20 cellular contexts compared by ENCODE assay signal in genomic region chr3:46985588-46985987, GRCh38. TPM values are rescaled to one million over a fixed set of nuclear protein-coding genes. Genes with fewer than 3 reads are reported as not detected.
DNase-seq lines count a peak whose midpoint lies in the region; ATAC-seq, FAIRE-seq and TF ChIP-seq lines count a peak whose summit lies in the region.
"Had no signal": no experiment of that assay in that cellular context is flagged by ENCODE, and none has a peak within 500 bp of the region (broad histone marks: within the 10 kb centered on the region; RNA-seq: fewer than 3 reads in every experiment).

No MANE protein-coding gene starts in this region.

- peaks cover 0 to 97% (median 59%) of the 10 kb centered on the region in 4 donors for H3K4me1 Mint-ChIP-seq in CD4-positive, CD25-positive, alpha-beta regulatory T cell
- no peaks in the 10 kb centered on the region for H3K4me1 Mint-ChIP-seq in chondrocyte (ENCODE audit: low read depth)

- peaks cover 94% of the 10 kb centered on the region for H3K4me1 ChIP-seq in CD4-positive, CD25-positive, alpha-beta regulatory T cell (ENCODE audit: control insufficient read depth, insufficient read depth, low read length, poor library complexity, severe bottlenecking)
- H3K4me1 ChIP-seq in DOHH2 (ENCODE audit: control insufficient read depth, low read length) (peaks cover 66% of the 10 kb centered on the region), neuronal stem cell (ENCODE audit: control insufficient read depth in 2 of 2, insufficient read depth in 1 of 2, low read depth in 1 of 2, low read length in 2 of 2) (peaks cover 4 to 6% of the 10 kb centered on the region in 2 donors)

- no CpG with 5 or more reads among the region's 5 CpGs for WGBS in neuronal stem cell (ENCODE audit: extremely low coverage in 2 of 2, insufficient read length in 2 of 2, insufficient replicate concordance in 1 of 2), 2 donors

- H2BK15ac ChIP-seq in neuronal stem cell (ENCODE audit: low read length), result peak overlapping the region; percentile 67

- H3K27me3 Mint-ChIP-seq in CD4-positive, CD25-positive, alpha-beta regulatory T cell, result no peaks in the 10 kb centered on the region
- no peaks in the 10 kb centered on the region for H3K27me3 Mint-ChIP-seq in chondrocyte (ENCODE audit: low read depth)

- no peaks in the 10 kb centered on the region for H3K27me3 ChIP-seq in CD4-positive, CD25-positive, alpha-beta regulatory T cell (ENCODE audit: control insufficient read depth, insufficient read depth, low read length)
- H3K27me3 ChIP-seq in DOHH2 (ENCODE audit: control insufficient read depth, low read length), result no peaks in the 10 kb centered on the region
- H3K27me3 ChIP-seq in neuronal stem cell (ENCODE audit: control insufficient read depth in 3 of 3, insufficient read depth in 3 of 3, low read depth in 1 of 3, low read length in 3 of 3), result peaks cover 0 to 4% (median 0%) of the 10 kb centered on the region in 3 experiments
- H3K27me3 ChIP-seq: ascending aorta, esophagus muscularis mucosa, tibial nerve had no signal

- H2BK120ac ChIP-seq in neuronal stem cell (ENCODE audit: low read depth, low read length), result no peak overlapping the region

- no peak overlapping the region for H2AFZ ChIP-seq in neuronal stem cell (ENCODE audit: low read length)

- 0 out of 2 replicates have a peak, but pooled peaks cover 2% of the 10 kb centered on the region for H3F3A ChIP-seq in DOHH2 (ENCODE audit: control insufficient read depth, insufficient read depth)

- H3K9me3 ChIP-seq in CD4-positive, CD25-positive, alpha-beta regulatory T cell (ENCODE audit: control insufficient read depth in 2 of 2, low read length in 2 of 2), result no peaks in the 10 kb centered on the region
- H3K9me3 ChIP-seq in DOHH2 (ENCODE audit: control insufficient read depth, insufficient read depth, low read length) (no peaks in the 10 kb centered on the region), neuronal stem cell (replicated peaks in 1 of 2; ENCODE audit: control insufficient read depth in 2 of 2, insufficient read depth in 1 of 2, low read depth in 1 of 2, low read length in 2 of 2) (no peaks in the 10 kb centered on the region)
- H3K9me3 ChIP-seq: ascending aorta, esophagus muscularis mucosa, tibial nerve had no signal

- H3K14ac ChIP-seq in neuronal stem cell (ENCODE audit: low read length), result peak overlapping the region; percentile 44

- 0 out of 2 replicates have a peak, but pooled peaks cover 7% of the 10 kb centered on the region for H4K20me1 ChIP-seq in DOHH2 (ENCODE audit: control insufficient read depth, insufficient read depth, low read depth, low read length)

- H3K4me3 ChIP-seq in CD4-positive, CD25-positive, alpha-beta regulatory T cell (ENCODE audit: low read depth, low read length), result no peak overlapping the region
- no peak overlapping the region for H3K4me3 ChIP-seq in DOHH2 (ENCODE audit: low read length)
- no peak overlapping the region for H3K4me3 ChIP-seq in neuronal stem cell (ENCODE audit: low read length in 2 of 2)
- H3K4me3 ChIP-seq: ascending aorta, coronary artery, esophagus muscularis mucosa, tibial nerve had no signal

- peak overlapping the region; percentile 41 for H3K18ac ChIP-seq in neuronal stem cell (ENCODE audit: low read length)

- H3K36me3 ChIP-seq in CD4-positive, CD25-positive, alpha-beta regulatory T cell (ENCODE audit: control insufficient read depth, insufficient read depth, low read length), result peaks cover 11% of the 10 kb centered on the region
- H3K36me3 ChIP-seq in DOHH2 (ENCODE audit: control insufficient read depth, low read length) (peaks cover 2% of the 10 kb centered on the region; the same call in 1 of the 2 replicates), neuronal stem cell (replicated peaks in 1 of 2; ENCODE audit: control insufficient read depth in 2 of 2, insufficient read depth in 2 of 2, low read length in 2 of 2) (peaks cover 0 to 2% of the 10 kb centered on the region in 2 donors)

- H3K36me3 Mint-ChIP-seq in CD4-positive, CD25-positive, alpha-beta regulatory T cell, result peaks cover 13% of the 10 kb centered on the region
- H3K36me3 Mint-ChIP-seq in chondrocyte (ENCODE audit: low read depth), result peaks cover 5% of the 10 kb centered on the region

- H4K91ac ChIP-seq in neuronal stem cell (ENCODE audit: low read depth, low read length, poor library complexity), result no peak overlapping the region

- no peak for TF ChIP-seq POLR2A in H54 (IDR thresholded peaks at IDR 0.05; ENCODE audit: low read depth, low read length)

- H3K79me2 ChIP-seq in DOHH2 (ENCODE audit: control insufficient read depth, low read length), result peaks cover 56% of the 10 kb centered on the region

- H3K27ac Mint-ChIP-seq in CD4-positive, CD25-positive, alpha-beta regulatory T cell, result peak overlapping the region; percentile 92 to 97 (median 95)
- H3K27ac Mint-ChIP-seq in chondrocyte (ENCODE audit: unreplicated experiment), result no peak overlapping the region

- H2BK12ac ChIP-seq in neuronal stem cell (ENCODE audit: low read length), result peak overlapping the region; percentile 4

- H2BK5ac ChIP-seq in neuronal stem cell (ENCODE audit: low read length), result no peak overlapping the region

- TF ChIP-seq CTCF in DOHH2 (IDR thresholded peaks at IDR 0.05; ENCODE audit: low read depth, low read length, poor library complexity, severe bottlenecking), result no peak
- no peak for TF ChIP-seq CTCF in chondrocyte (IDR thresholded peaks at IDR 0.05)

- no peaks in the 10 kb centered on the region for H3K9me3 Mint-ChIP-seq in CD4-positive, CD25-positive, alpha-beta regulatory T cell
- H3K9me3 Mint-ChIP-seq in chondrocyte (ENCODE audit: low read depth), result no peaks in the 10 kb centered on the region

- peak overlapping the region in 2 of 4 donors; percentile 85 to 91 for H3K4me3 Mint-ChIP-seq in CD4-positive, CD25-positive, alpha-beta regulatory T cell
- H3K4me3 Mint-ChIP-seq in chondrocyte (ENCODE audit: unreplicated experiment), result no peak overlapping the region

- peaks cover 2% of the 10 kb centered on the region for H3K79me1 ChIP-seq in neuronal stem cell (ENCODE audit: low read depth, low read length)

- ATAC-seq in CD4-positive, CD25-positive, alpha-beta regulatory T cell (ENCODE audit: low read depth in 2 of 2), result no peak
- ATAC-seq: SK-N-SH treated with all-trans-retinoic acid at 6 μM for 48 hours had no signal

- H3K23ac ChIP-seq in neuronal stem cell (ENCODE audit: low read depth, low read length, poor library complexity), result peak overlapping the region; percentile 85

- no peak overlapping the region for H3K4ac ChIP-seq in neuronal stem cell (ENCODE audit: low read length)

- no peak for FAIRE-seq in H54 (lab: Jason Lieb, UNC)

- no peak overlapping the region for H3K9ac ChIP-seq in neuronal stem cell (ENCODE audit: low read depth, low read length, poor library complexity)

- H4K8ac ChIP-seq in neuronal stem cell (ENCODE audit: low read depth, low read length), result no peak overlapping the region

- no peak overlapping the region for H2AK5ac ChIP-seq in neuronal stem cell (ENCODE audit: low read depth, low read length)

- H3K9me2 ChIP-seq in DOHH2 (replicated peaks; ENCODE audit: control insufficient read depth, low read length), result no peaks in the 10 kb centered on the region

- H3K27ac ChIP-seq in CD4-positive, CD25-positive, alpha-beta regulatory T cell (ENCODE audit: insufficient read depth, low read length, poor library complexity, severe bottlenecking), result peak overlapping the region; percentile 49
- H3K27ac ChIP-seq in DOHH2 (ENCODE audit: low read depth, low read length) (no peak overlapping the region), neuronal stem cell (replicated peaks; ENCODE audit: low read length) (no peak overlapping the region)
- H3K27ac ChIP-seq: ascending aorta, coronary artery, esophagus muscularis mucosa, tibial nerve had no signal

- no peak for DNase-seq in CD4-positive, CD25-positive, alpha-beta regulatory T cell
- DNase-seq in chondrocyte (ENCODE audit: low spot score) (peak; percentile 62), neuronal stem cell (ENCODE audit: low spot score) (no peak), MV-4-11 (lab: John Stamatoyannopoulos, UW) (no peak), NOMO-1 treated with dmso at 0.1 percent for 144 hours (lab: John Stamatoyannopoulos, UW; ENCODE audit: unreplicated experiment) (no peak), H54 (ENCODE audit: insufficient read length, low spot score) (no peak)
- DNase-seq in stimulated activated naive CD4-positive, alpha-beta T cell treated with Interleukin-2 at 50 U/mL for 16 hours (lab: John Stamatoyannopoulos, UW), result no peak
- DNase-seq: activated CD4-positive, alpha-beta T cell treated with anti-CD3 and anti-CD28 coated beads, Interleukin-2, amount 50 U/mL, for 48 hours; activated effector memory CD4-positive, alpha-beta T cell treated with Interleukin-2 at 50 U/mL for 16 hours; NCI-H2029; NCI-H524 treated with DMSO at 0.1 percent for 48 hours; occipital lobe; stimulated activated CD4-positive, alpha-beta T cell treated with anti-CD3 and anti-CD28 coated beads, Interleukin-4, amount 100 ng/mL, for 24 hours; stimulated activated CD8-positive, alpha-beta memory T cell treated with anti-CD3 and anti-CD28 coated beads, Interleukin-4, amount 100 ng/mL, for 48 hours had no signal

- H3K4me2 ChIP-seq in DOHH2 (ENCODE audit: low read length), result peak overlapping the region; percentile 61; the same call in 1 of the 2 replicates
- no peak overlapping the region for H3K4me2 ChIP-seq in neuronal stem cell (ENCODE audit: insufficient read depth, low read length, poor library complexity, severe bottlenecking)

RNA-seq across cellular contexts. Expression of gene NBEAL2, which starts 6.1 kb away (rescaled TPM):
- 429 TPM for total RNA-seq in CD4-positive, CD25-positive, alpha-beta regulatory T cell
- 10 to 100 TPM in 2 of 4 donors, 1 to 10 TPM in 2; 4.7 to 13.5 (median 8.6) TPM for polyA plus RNA-seq in CD4-positive, CD25-positive, alpha-beta regulatory T cell
- total RNA-seq in chondrocyte, result 15.9 to 18.1 TPM (median 16.5 TPM) in 3 replicates
- polyA plus RNA-seq in neuronal stem cell (2013, experiment 1 of 2), result 5.9 TPM
- polyA plus RNA-seq in neuronal stem cell (2013, experiment 2 of 2), result 6.2 TPM

RNA-seq across cellular contexts. Expression of gene CCDC12, which starts 9.0 kb away (rescaled TPM):
- 71.8 TPM for total RNA-seq in CD4-positive, CD25-positive, alpha-beta regulatory T cell
- 100 to 1,000 TPM in 3 of 4 donors, 10 to 100 TPM in 1; 90.4 to 116 (median 106) TPM for polyA plus RNA-seq in CD4-positive, CD25-positive, alpha-beta regulatory T cell
- 21.8 to 23.3 TPM (median 22.3 TPM) in 3 replicates for total RNA-seq in chondrocyte
- polyA plus RNA-seq in neuronal stem cell (2013, experiment 1 of 2), result 56.1 TPM
- polyA plus RNA-seq in neuronal stem cell (2013, experiment 2 of 2), result 55.5 TPM

Comparison
In these comparisons a context has a peak if more than half of its experiments do, and no peak if none do; other contexts are left out.
1. RNA of gene NBEAL2, which starts 6.1 kb away (total RNA-seq): 429 TPM in CD4-positive, CD25-positive, alpha-beta regulatory T cell (single experiment); 15.9 to 18.1 TPM in chondrocyte; every median in the first group is over 10 times any median in the second.